Comparison of ENCODE assay signal across 18 cellular contexts in genomic region chr6:13669476-13669875, GRCh38. TPM values are rescaled to one million over a fixed set of nuclear protein-coding genes. Genes with fewer than 3 reads are reported as not detected.
DNase-seq lines count a peak whose midpoint lies in the region; ATAC-seq and TF ChIP-seq lines count a peak whose summit lies in the region.
"Had no signal": no experiment of that assay in that cellular context is flagged by ENCODE, and none has a peak within 500 bp of the region (broad histone marks: within the 10 kb centered on the region; RNA-seq: fewer than 3 reads in every experiment).

No MANE protein-coding gene starts in this region.

- H3K4me1 ChIP-seq in MM.1S (ENCODE audit: low read length): peaks cover 39% of the 10 kb centered on the region
- H3K4me1 ChIP-seq in right cardiac atrium (ENCODE audit: control insufficient read depth, insufficient read depth, low read length): no peaks in the 10 kb centered on the region

- H3K79me2 ChIP-seq in MM.1S (ENCODE audit: low read length): peaks cover 95% of the 10 kb centered on the region

- H3K4me2 ChIP-seq in MM.1S (ENCODE audit: low read depth, low read length): peak overlapping the region; percentile 40; the same call in 1 of the 2 replicates

- intact Hi-C loops in activated naive CD4-positive, alpha-beta T cell treated with anti-CD3 and anti-CD28 coated beads for 36 hours (cut with micrococcal nuclease): loop anchor here (5.0 kb wide), 2 partner anchors 38 to 42 kb away; no protein-coding TSS in a partner anchor
- intact Hi-C loops in right cardiac atrium (cut with DNase I): no loop called here

- no peaks in the 10 kb centered on the region for H4K20me1 ChIP-seq in MM.1S (ENCODE audit: insufficient read depth, low read length)

- H2AFZ ChIP-seq in MM.1S (ENCODE audit: low read length): no peak overlapping the region

- H3K27ac ChIP-seq in MM.1S (ENCODE audit: low read length) (peak overlapping the region; percentile 45; the same call in 1 of the 2 replicates), right cardiac atrium (ENCODE audit: low read length) (no peak overlapping the region)
- H3K27ac ChIP-seq: RWPE1 had no signal

- no peaks in the 10 kb centered on the region for H3K36me3 ChIP-seq in MM.1S (replicated peaks; ENCODE audit: insufficient read depth, low read length)

- CTCF ChIA-PET in activated naive CD4-positive, alpha-beta T cell treated with anti-CD3 and anti-CD28 coated beads for 36 hours (lab: Charles Lee): interaction anchor here (0.8 to 1.0 kb wide), 2 partner anchors 17 to 53 kb away, joined by 4 read pairs; no protein-coding TSS in a partner anchor

- H3K9ac ChIP-seq in MM.1S (ENCODE audit: low read length): no peak overlapping the region

- peaks cover 87% of the 10 kb centered on the region for H3K4me1 Mint-ChIP-seq in activated naive CD4-positive, alpha-beta T cell treated with anti-CD3 and anti-CD28 coated beads for 36 hours (ENCODE audit: low read depth)
- H3K4me1 Mint-ChIP-seq in effector memory CD8-positive, alpha-beta T cell (ENCODE audit: low read depth in 2 of 2): peaks cover 63 to 87% of the 10 kb centered on the region in 2 donors
- peaks cover 83% of the 10 kb centered on the region for H3K4me1 Mint-ChIP-seq in stimulated activated memory B cell treated with anti-CD40 and anti-IgM and Interleukin-4, amounts not matched to agents 10 μg/mL and 1 μg/mL and 100 μg/mL, for 72 hours

- peak overlapping the region; percentile 51 for H3K27ac Mint-ChIP-seq in activated naive CD4-positive, alpha-beta T cell treated with anti-CD3 and anti-CD28 coated beads for 36 hours
- no peak overlapping the region for H3K27ac Mint-ChIP-seq in effector memory CD8-positive, alpha-beta T cell
- peak overlapping the region; percentile 78 for H3K27ac Mint-ChIP-seq in stimulated activated memory B cell treated with anti-CD40 and anti-IgM and Interleukin-4, amounts not matched to agents 10 μg/mL and 1 μg/mL and 100 μg/mL, for 72 hours

- no peaks in the 10 kb centered on the region for H3K27me3 Mint-ChIP-seq in activated naive CD4-positive, alpha-beta T cell treated with anti-CD3 and anti-CD28 coated beads for 36 hours (ENCODE audit: low read depth)
- H3K27me3 Mint-ChIP-seq in effector memory CD8-positive, alpha-beta T cell: no peaks in the 10 kb centered on the region
- no peaks in the 10 kb centered on the region for H3K27me3 Mint-ChIP-seq in stimulated activated memory B cell treated with anti-CD40 and anti-IgM and Interleukin-4, amounts not matched to agents 10 μg/mL and 1 μg/mL and 100 μg/mL, for 72 hours
- H3K27me3 Mint-ChIP-seq: IgD-negative memory B cell had no signal

- no peak for DNase-seq in activated naive CD4-positive, alpha-beta T cell treated with anti-CD3 and anti-CD28 coated beads for 36 hours
- no peak for DNase-seq in activated naive CD4-positive, alpha-beta T cell treated with anti-CD3 and anti-CD28 coated beads, Interleukin-2, amount 50 U/mL, for 16 hours
- no peak for DNase-seq in MM.1S
- no peak for DNase-seq in effector memory CD8-positive, alpha-beta T cell
- no peak for DNase-seq in right cardiac atrium
- DNase-seq in omental fat pad (ENCODE audit: low spot score): no peak
- DNase-seq: ACHN, AML-193, DMS53, HCEC 1CT, NCI-H1417 treated with DMSO at 0.1 percent for 48 hours, NCI-H2029, NCI-H2171 treated with DMSO at 0.1 percent for 48 hours, NCI-H446 treated with DMSO at 0.1 percent for 48 hours had no signal

- H3K9me3 ChIP-seq in MM.1S (replicated peaks; ENCODE audit: insufficient read depth, low read length) (no peaks in the 10 kb centered on the region), right cardiac atrium (ENCODE audit: control insufficient read depth, low read length) (no peaks in the 10 kb centered on the region)

- ATAC-seq in effector memory CD8-positive, alpha-beta T cell (replicated peaks): peak; percentile 29
- ATAC-seq in stimulated activated memory B cell treated with anti-CD40 and anti-IgM and Interleukin-4, amounts not matched to agents 10 μg/mL and 1 μg/mL and 100 μg/mL, for 72 hours: no peak
- ATAC-seq in right cardiac atrium: no peak
- ATAC-seq in omental fat pad (ENCODE audit: low FRiP score): no peak

- 90% methylated on average over 5 of the region's 5 CpGs for WGBS in right cardiac atrium

- H3K9me3 Mint-ChIP-seq in activated naive CD4-positive, alpha-beta T cell treated with anti-CD3 and anti-CD28 coated beads for 36 hours: peaks cover 2% of the 10 kb centered on the region
- H3K9me3 Mint-ChIP-seq in effector memory CD8-positive, alpha-beta T cell: peaks cover 0 to 2% of the 10 kb centered on the region in 2 donors
- H3K9me3 Mint-ChIP-seq in stimulated activated memory B cell treated with anti-CD40 and anti-IgM and Interleukin-4, amounts not matched to agents 10 μg/mL and 1 μg/mL and 100 μg/mL, for 72 hours: peaks cover 2% of the 10 kb centered on the region
- H3K9me3 Mint-ChIP-seq: CD14-positive monocyte had no signal

- peaks cover 14% of the 10 kb centered on the region for H3F3A ChIP-seq in MM.1S (ENCODE audit: insufficient read depth, low read length)

- TF ChIP-seq CTCF in MM.1S (IDR thresholded peaks at IDR 0.05; ENCODE audit: low read length): no peak
- TF ChIP-seq CTCF in omental fat pad (IDR thresholded peaks at IDR 0.05): no peak

- no peaks in the 10 kb centered on the region for H3K9me2 ChIP-seq in MM.1S (replicated peaks; ENCODE audit: insufficient read depth, low read length)

- H3K4me3 Mint-ChIP-seq in activated naive CD4-positive, alpha-beta T cell treated with anti-CD3 and anti-CD28 coated beads for 36 hours: no peak overlapping the region
- H3K4me3 Mint-ChIP-seq in effector memory CD8-positive, alpha-beta T cell: peak overlapping the region; percentile 18 to 28
- H3K4me3 Mint-ChIP-seq in stimulated activated memory B cell treated with anti-CD40 and anti-IgM and Interleukin-4, amounts not matched to agents 10 μg/mL and 1 μg/mL and 100 μg/mL, for 72 hours: no peak overlapping the region
- H3K4me3 Mint-ChIP-seq: CD14-positive monocyte had no signal

- H3K4me3 ChIP-seq in MM.1S (ENCODE audit: low read length) (no peak overlapping the region), right cardiac atrium (ENCODE audit: low read length) (no peak overlapping the region)

- H3K36me3 Mint-ChIP-seq in activated naive CD4-positive, alpha-beta T cell treated with anti-CD3 and anti-CD28 coated beads for 36 hours (ENCODE audit: low read depth): peaks cover 13% of the 10 kb centered on the region
- peaks cover 15% of the 10 kb centered on the region for H3K36me3 Mint-ChIP-seq in effector memory CD8-positive, alpha-beta T cell (ENCODE audit: insufficient read depth)
- H3K36me3 Mint-ChIP-seq in stimulated activated memory B cell treated with anti-CD40 and anti-IgM and Interleukin-4, amounts not matched to agents 10 μg/mL and 1 μg/mL and 100 μg/mL, for 72 hours: peaks cover 18% of the 10 kb centered on the region

- H3K27me3 ChIP-seq in MM.1S (replicated peaks; ENCODE audit: insufficient read depth, low read length) (no peaks in the 10 kb centered on the region), right cardiac atrium (ENCODE audit: control insufficient read depth, insufficient read depth) (no peaks in the 10 kb centered on the region)

RNA-seq across cellular contexts. Expression of gene RANBP9, which starts 42.2 kb away (rescaled TPM):
- 10 to 100 TPM; 61.2 to 62.9 TPM for total RNA-seq in activated naive CD4-positive, alpha-beta T cell treated with anti-CD3 and anti-CD28 coated beads for 36 hours
- total RNA-seq in right cardiac atrium: 10 to 100 TPM; 31.1 to 35.4 (median 33.0) TPM
- polyA plus RNA-seq in right cardiac atrium: 19.0 TPM
- total RNA-seq in omental fat pad: 10 to 100 TPM; 28.8 to 35.6 (median 32.3) TPM

RNA-seq across cellular contexts. Expression of gene NOL7, which starts 54.3 kb away (rescaled TPM):
- total RNA-seq in activated naive CD4-positive, alpha-beta T cell treated with anti-CD3 and anti-CD28 coated beads for 36 hours: 10 to 100 TPM; 79.5 to 80.8 TPM
- total RNA-seq in right cardiac atrium (10 to 100 TPM; 44.7 to 56.5 (median 52.0) TPM), omental fat pad (10 to 100 TPM; 63.5 to 87.1 (median 77.7) TPM)
- polyA plus RNA-seq in right cardiac atrium: 65.2 TPM

Comparison
In these comparisons a context has a peak if more than half of its experiments do, and no peak if none do; other contexts are left out.
1. H3K27ac Mint-ChIP-seq: peak in activated naive CD4-positive, alpha-beta T cell treated with anti-CD3 and anti-CD28 coated beads for 36 hours (single experiment) and stimulated activated memory B cell treated with anti-CD40 and anti-IgM and Interleukin-4, amounts not matched to agents 10 μg/mL and 1 μg/mL and 100 μg/mL, for 72 hours (single experiment); none in effector memory CD8-positive, alpha-beta T cell (0 of 2).
2. H3K4me3 Mint-ChIP-seq: peak in effector memory CD8-positive, alpha-beta T cell (2 of 2); none in activated naive CD4-positive, alpha-beta T cell treated with anti-CD3 and anti-CD28 coated beads for 36 hours (single experiment) and stimulated activated memory B cell treated with anti-CD40 and anti-IgM and Interleukin-4, amounts not matched to agents 10 μg/mL and 1 μg/mL and 100 μg/mL, for 72 hours (single experiment).